21 cellular contexts compared by ENCODE assay signal in the genomic region with DNA sequence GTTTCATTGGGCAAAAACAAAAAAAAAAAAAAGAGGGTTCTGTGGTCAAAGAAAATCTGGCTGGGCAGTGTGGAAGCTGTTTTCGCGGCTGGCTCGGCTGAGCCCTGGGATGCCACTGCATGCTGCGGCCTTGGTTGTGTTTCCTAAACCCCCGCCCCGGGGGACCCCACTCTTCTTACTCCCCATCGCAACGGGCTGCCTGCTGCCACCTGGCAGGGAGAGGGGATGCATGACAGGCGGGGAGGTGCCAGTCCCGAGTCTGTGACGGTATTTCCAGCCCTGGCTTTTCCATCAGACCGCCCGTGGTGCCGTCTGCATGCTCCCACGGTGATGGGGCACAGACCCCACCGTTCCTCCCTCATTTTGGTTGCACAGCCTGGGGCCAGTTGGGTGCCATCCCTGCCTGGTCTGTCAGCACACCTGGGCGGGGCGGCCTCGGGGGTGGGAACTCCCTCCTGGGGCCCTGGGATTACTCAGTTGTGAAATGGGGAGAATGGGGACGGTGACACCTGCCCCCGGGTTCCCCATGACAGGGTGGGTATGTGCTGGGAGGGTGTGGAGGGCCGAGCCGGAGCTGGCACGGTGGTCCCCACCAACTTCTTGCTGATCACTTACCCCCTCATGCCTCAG.
DNase-seq lines count a peak whose midpoint lies in the region; ATAC-seq, FAIRE-seq and TF ChIP-seq lines count a peak whose summit lies in the region.
"Had no signal": no experiment of that assay in that cellular context is flagged by ENCODE, and none has a peak within 500 bp of the region (broad histone marks: within the 10 kb centered on the region; RNA-seq: fewer than 3 reads in every experiment).

No MANE protein-coding gene starts in this region.

- H3K4me3 ChIP-seq in GM12878 (no peak overlapping the region), endodermal cell (ENCODE audit: low read length) (no peak overlapping the region), mammary epithelial cell (replicated peaks in 1 of 3; ENCODE audit: insufficient read depth in 1 of 3, low read depth in 2 of 3, low read length in 3 of 3) (no peak overlapping the region)
- H3K4me3 ChIP-seq: GM23338 had no signal

- H3K4me1 Mint-ChIP-seq in endodermal cell, result no peaks in the 10 kb centered on the region
- H3K4me1 Mint-ChIP-seq: CD14-positive monocyte; CD4-positive, alpha-beta memory T cell; GM23338 had no signal

- H3K27ac ChIP-seq in GM12878 (ENCODE audit: control insufficient read depth, insufficient read depth) (no peak overlapping the region), endodermal cell (ENCODE audit: low read depth, low read length) (no peak overlapping the region), mammary epithelial cell (ENCODE audit: insufficient read depth, low read depth, low read length) (no peak overlapping the region)

- H2AFZ ChIP-seq in GM12878 (ENCODE audit: control insufficient read depth, low read depth, low read length) (no peak overlapping the region), mammary epithelial cell (ENCODE audit: low read depth, low read length) (no peak overlapping the region)
- H2AFZ ChIP-seq: GM23338 had no signal

- DNase-seq in GM13976 (ENCODE audit: low spot score), result no peak
- peak; percentile 29 for DNase-seq in NCI-H2171 (lab: John Stamatoyannopoulos, UW)
- DNase-seq in GM12878 (ENCODE audit: low read depth, low spot score), result no peak
- DNase-seq in endodermal cell, result no peak
- no peak for DNase-seq in mammary epithelial cell
- DNase-seq in activated CD4-positive, alpha-beta T cell treated with anti-CD3 and anti-CD28 coated beads, Interleukin-2, amount 50 U/mL, for 4 hours, result no peak
- DNase-seq: ACHN; BE2C; CD4-positive, alpha-beta memory T cell; DMS79 treated with DMSO at 0.1 percent for 48 hours; HFFc6; KG1 had no signal

- RAD21 ChIA-PET in GM12878 (lab: Charles Lee; ENCODE audit: unreplicated experiment), result interaction anchor here (2.6 kb wide), 1 partner anchor 36 kb away, joined by 11 read pairs; no protein-coding TSS in a partner anchor

- no peak for TF ChIP-seq POLR2A in GM12878 (IDR thresholded peaks at IDR 0.05; ENCODE audit: low read depth, low read length)

- in situ Hi-C loops in GM13976 (cut with MboI; ENCODE audit: low sequenced_read_pairs, unreplicated experiment), result no loop called here
- in situ Hi-C loops in GM12878 (cut with MboI), result no loop called here
- in situ Hi-C loops in mammary epithelial cell (cut with MboI; ENCODE audit: low sequenced_read_pairs in 2 of 2), result no loop called here

- H3K4me1 ChIP-seq in GM12878 (ENCODE audit: control insufficient read depth, insufficient read depth, low read length), result peaks cover 8% of the 10 kb centered on the region
- no peaks in the 10 kb centered on the region for H3K4me1 ChIP-seq in endodermal cell (ENCODE audit: control insufficient read depth, insufficient read depth, low read length)
- peaks cover 11% of the 10 kb centered on the region for H3K4me1 ChIP-seq in mammary epithelial cell (ENCODE audit: insufficient read depth, low read length)

- TF ChIP-seq RAD21 in GM12878 (IDR thresholded peaks at IDR 0.05; ENCODE audit: insufficient read depth, low read depth, low read length), result no peak

- no peak overlapping the region for H3K4me3 Mint-ChIP-seq in endodermal cell
- H3K4me3 Mint-ChIP-seq: CD14-positive monocyte; CD4-positive, alpha-beta memory T cell; GM23338; HFFc6 had no signal

- no peaks in the 10 kb centered on the region for H4K20me1 ChIP-seq in GM12878 (ENCODE audit: control insufficient read depth, insufficient read depth)
- no peaks in the 10 kb centered on the region for H4K20me1 ChIP-seq in mammary epithelial cell (ENCODE audit: insufficient read depth, low read length)

- SMC1A ChIA-PET in GM12878 (lab: Charles Lee; ENCODE audit: uncharacterized antibody, unreplicated experiment), result no interaction called here

- no peaks in the 10 kb centered on the region for H3K9me3 Mint-ChIP-seq in endodermal cell
- H3K9me3 Mint-ChIP-seq: CD14-positive monocyte; CD4-positive, alpha-beta memory T cell; GM23338; HFFc6 had no signal

- H3K4me2 ChIP-seq in GM12878 (ENCODE audit: control insufficient read depth, insufficient read depth) (no peak overlapping the region), mammary epithelial cell (ENCODE audit: insufficient read depth, low read depth, low read length) (no peak overlapping the region)
- H3K4me2 ChIP-seq: GM23338 had no signal

- H3K36me3 ChIP-seq in GM12878 (ENCODE audit: control insufficient read depth in 2 of 2, insufficient read depth in 2 of 2, low read length in 1 of 2), result peaks cover 0 to 5% of the 10 kb centered on the region in 2 experiments; a peak in 2 of 4 replicates
- H3K36me3 ChIP-seq in endodermal cell (ENCODE audit: control insufficient read depth, insufficient read depth, low read length), result peaks cover 4% of the 10 kb centered on the region
- peaks cover 5% of the 10 kb centered on the region for H3K36me3 ChIP-seq in mammary epithelial cell (ENCODE audit: insufficient read depth, low read length)
- H3K36me3 ChIP-seq: BE2C had no signal

- BruUV-seq in GM12878 (replicated peaks; lab: Mats Ljungman, UMichigan), result no TSS peak
- no TSS peak for BruUV-seq in mammary epithelial cell (replicated peaks; lab: Mats Ljungman, UMichigan)

- no peaks in the 10 kb centered on the region for H3K27me3 Mint-ChIP-seq in endodermal cell (ENCODE audit: insufficient read depth)
- H3K27me3 Mint-ChIP-seq: CD4-positive, alpha-beta memory T cell had no signal

- dilution Hi-C loops in mammary epithelial cell (cut with HindIII; ENCODE audit: low sequenced_read_pairs), result no loop called here

- no peak overlapping the region for H3K27ac Mint-ChIP-seq in endodermal cell
- H3K27ac Mint-ChIP-seq: CD4-positive, alpha-beta memory T cell; GM23338; HFFc6 had no signal

- TF ChIP-seq EP300 in GM12878 (IDR thresholded peaks at IDR 0.05; ENCODE audit: borderline replicate concordance in 1 of 2, control insufficient read depth in 1 of 2, low read depth in 2 of 2, low read length in 2 of 2), result no peak

- CTCF ChIA-PET in GM12878 (lab: Yijun Ruan, JAX) (interaction anchor here (1.2 kb wide), 1 partner anchor 20 kb away, joined by 6 read pairs; no protein-coding TSS in a partner anchor), mammary epithelial cell (lab: Charles Lee; ENCODE audit: low non-redundant PET) (no interaction called here)

- H3K27me3 ChIP-seq in GM12878 (replicated peaks in 1 of 2; ENCODE audit: control insufficient read depth in 2 of 2, insufficient read depth in 2 of 2, low read length in 1 of 2), result no peaks in the 10 kb centered on the region
- H3K27me3 ChIP-seq in endodermal cell (ENCODE audit: control insufficient read depth, insufficient read depth, low read length, poor library complexity, severe bottlenecking), result no peaks in the 10 kb centered on the region
- no peaks in the 10 kb centered on the region for H3K27me3 ChIP-seq in mammary epithelial cell (ENCODE audit: insufficient read depth, low read length)
- H3K27me3 ChIP-seq: BE2C had no signal

- H3K79me2 ChIP-seq in GM12878 (ENCODE audit: control insufficient read depth, insufficient read depth, low read length), result no peaks in the 10 kb centered on the region
- no peaks in the 10 kb centered on the region for H3K79me2 ChIP-seq in mammary epithelial cell (ENCODE audit: insufficient read depth, low read length)

- WGBS in GM12878 (ENCODE audit: insufficient coverage, insufficient replicate concordance, low lambda C conversion rate, missing lambda C conversion rate), result 88% methylated on average over 19 of the region's 24 CpGs
- 93 to 94% methylated on average over 10 to 24 of the region's 24 CpGs for WGBS in endodermal cell (ENCODE audit: insufficient coverage in 1 of 2, insufficient read length in 1 of 2), 2 experiments
- 95% methylated on average over 11 of the region's 24 CpGs for WGBS in mammary epithelial cell (ENCODE audit: low coverage, missing lambda C conversion rate)

- intact Hi-C loops in GM12878 (cut with micrococcal nuclease; ENCODE audit: unreplicated experiment), result no loop called here
- intact Hi-C loops in mammary epithelial cell (cut with micrococcal nuclease), result no loop called here

- H3K9me3 ChIP-seq in GM12878 (replicated peaks; ENCODE audit: control insufficient read depth, insufficient read depth, low read length) (no peaks in the 10 kb centered on the region), endodermal cell (ENCODE audit: control insufficient read depth, low read length) (no peaks in the 10 kb centered on the region), mammary epithelial cell (replicated peaks; ENCODE audit: insufficient read depth, low read length) (no peaks in the 10 kb centered on the region)
- H3K9me3 ChIP-seq: BE2C had no signal

- TF ChIP-seq CTCF in GM13976 (IDR thresholded peaks at IDR 0.05; ENCODE audit: borderline replicate concordance, control extremely low read depth, extremely low read depth, insufficient read depth, missing control alignments) (peak; percentile 1), GM12878 (IDR thresholded peaks at IDR 0.05 in 2 of 3, conservative IDR thresholded peaks at IDR 0.05 in 1 of 3; ENCODE audit: control insufficient read depth in 2 of 3, extremely low read depth in 1 of 3, insufficient read depth in 1 of 3, low read depth in 3 of 3, low read length in 3 of 3) (no peak), endodermal cell (conservative IDR thresholded peaks at IDR 0.05) (no peak), mammary epithelial cell (conservative IDR thresholded peaks at IDR 0.05 in 1 of 2, IDR thresholded peaks at IDR 0.05 in 1 of 2; ENCODE audit: extremely low read depth in 1 of 2, insufficient read depth in 1 of 2, low read depth in 1 of 2, low read length in 2 of 2) (no peak)

- FAIRE-seq in GM12878 (lab: Jason Lieb, UNC), result no peak
- FAIRE-seq: A204.1, GM12891, GM18507, H54, HTR-8/SVneo had no signal

- H3K36me3 Mint-ChIP-seq in endodermal cell (ENCODE audit: low read depth), result peaks cover 7% of the 10 kb centered on the region

- POLR2A ChIA-PET in GM12878 (lab: Charles Lee), result no interaction called here

- ATAC-seq in GM12878, result peak; percentile 27; the same call in 1 of the 3 replicates
- ATAC-seq in HG03196 (IDR thresholded peaks at IDR 0.05; ENCODE audit: unreplicated experiment), result no peak
- ATAC-seq: GM23338, HCT116 had no signal

- no peak overlapping the region for H3K9ac ChIP-seq in GM12878 (ENCODE audit: control insufficient read depth, insufficient read depth, low read length)
- no peak overlapping the region for H3K9ac ChIP-seq in endodermal cell (ENCODE audit: extremely low read depth, low read length, poor library complexity, severe bottlenecking)
- no peak overlapping the region for H3K9ac ChIP-seq in mammary epithelial cell (ENCODE audit: insufficient read depth, low read length)

TF ChIP-seq in GM12878, 131 proteins besides CTCF, POLR2A, EP300 and RAD21 (continues in another document):
- no peak for TF ChIP-seq ZNF217 (IDR thresholded peaks at IDR 0.05)
- 0 out of 2 replicates have a peak, but pooled peaks have one; percentile 5 for TF ChIP-seq RUNX3 (IDR thresholded peaks at IDR 0.05; ENCODE audit: low read length)
